1 cellular context compared by ENCODE assay signal in genomic region chr15:29952245-29952644, GRCh38.
TF ChIP-seq lines count a peak whose summit lies in the region.

No MANE protein-coding gene starts in this region.

TF ChIP-seq in SK-N-SH, 30 proteins besides CTCF, POLR2A, EP300 and RAD21 (continued from another document):
- no peak for TF ChIP-seq JUND (IDR thresholded peaks at IDR 0.05)
- TF ChIP-seq ELF1 (IDR thresholded peaks at IDR 0.05), result no peak
- TF ChIP-seq TEAD4 (IDR thresholded peaks at IDR 0.05; ENCODE audit: borderline replicate concordance, insufficient read depth), result no peak
- no peak for TF ChIP-seq PBX3 (IDR thresholded peaks at IDR 0.05)
- TF ChIP-seq MXI1 (IDR thresholded peaks at IDR 0.05; ENCODE audit: low read depth, low read length), result no peak
- TF ChIP-seq IRF3 (IDR thresholded peaks at IDR 0.05; ENCODE audit: low read depth, low read length), result no peak
- TF ChIP-seq EZH2phosphoT487 (IDR thresholded peaks at IDR 0.05; ENCODE audit: borderline replicate concordance, low read depth), result no peak
- no peak for TF ChIP-seq RCOR1 (IDR thresholded peaks at IDR 0.05; ENCODE audit: low read length)
